11 cellular contexts compared by ENCODE assay signal in genomic region chr21:44919111-44919912, GRCh38. TPM values are rescaled to one million over a fixed set of nuclear protein-coding genes. Genes with fewer than 3 reads are reported as not detected.
DNase-seq lines count a peak whose midpoint lies in the region; ATAC-seq and TF ChIP-seq lines count a peak whose summit lies in the region.
"Had no signal": no experiment of that assay in that cellular context is flagged by ENCODE, and none has a peak within 500 bp of the region (broad histone marks: within the 10 kb centered on the region; RNA-seq: fewer than 3 reads in every experiment).

No MANE protein-coding gene starts in this region.

- 52 to 75% methylated on average over 10 to 13 of the region's 26 CpGs for WGBS in mesodermal cell (ENCODE audit: insufficient coverage in 2 of 2), 2 experiments

- peak overlapping the region; percentile 32 for H3K27ac Mint-ChIP-seq in activated T-cell treated with anti-CD3 and anti-CD28 coated beads, Interleukin-2, amount 50 U/mL, for 72 hours

- no peaks in the 10 kb centered on the region for H3K9me3 Mint-ChIP-seq in activated T-cell treated with anti-CD3 and anti-CD28 coated beads, Interleukin-2, amount 50 U/mL, for 72 hours

- H3K36me3 Mint-ChIP-seq in activated T-cell treated with anti-CD3 and anti-CD28 coated beads, Interleukin-2, amount 50 U/mL, for 72 hours (ENCODE audit: insufficient read depth in 2 of 2), result peaks cover 7% of the 10 kb centered on the region in 2 donors

- H3K4me1 ChIP-seq in mesodermal cell (ENCODE audit: control insufficient read depth, insufficient read depth, low read length, poor library complexity, severe bottlenecking), result peaks cover 11% of the 10 kb centered on the region

- H3K36me3 ChIP-seq in mesodermal cell (ENCODE audit: control insufficient read depth, insufficient read depth, low read length) (no peaks in the 10 kb centered on the region), brain microvascular endothelial cell (replicated peaks) (no peaks in the 10 kb centered on the region)

- H3K27me3 Mint-ChIP-seq in activated T-cell treated with anti-CD3 and anti-CD28 coated beads, Interleukin-2, amount 50 U/mL, for 72 hours (ENCODE audit: low read depth), result no peaks in the 10 kb centered on the region

- in situ Hi-C loops in brain microvascular endothelial cell (cut with HindIII; ENCODE audit: low pct_ligation_motif_present, low sequenced_read_pairs), result no loop called here

- peak overlapping the region; percentile 81 for H3K4me3 ChIP-seq in GM12875 (ENCODE audit: low read depth, low read length)
- peak overlapping the region; percentile 2 for H3K4me3 ChIP-seq in mesodermal cell (ENCODE audit: extremely low read depth, insufficient read depth, low read length, poor library complexity, severe bottlenecking)
- no peak overlapping the region for H3K4me3 ChIP-seq in brain microvascular endothelial cell (ENCODE audit: low read depth, low read length)

- H3K27ac ChIP-seq in mesodermal cell (ENCODE audit: low read depth, low read length, severe bottlenecking) (no peak overlapping the region), brain microvascular endothelial cell (no peak overlapping the region)

- H3K4me1 Mint-ChIP-seq in activated T-cell treated with anti-CD3 and anti-CD28 coated beads, Interleukin-2, amount 50 U/mL, for 72 hours (ENCODE audit: low read depth), result peaks cover 86% of the 10 kb centered on the region

- DNase-seq in AML-193 (lab: John Stamatoyannopoulos, UW) (peak; percentile 61 to 69), brain microvascular endothelial cell (no peak)
- DNase-seq in activated T-cell treated with anti-CD3 and anti-CD28 coated beads, Interleukin-2, amount 50 U/mL, for 72 hours, result peak; percentile 42 to 55
- DNase-seq: central memory CD4-positive, alpha-beta T cell; EL; stimulated activated naive CD4-positive, alpha-beta T cell treated with Interleukin-2 at 50 U/mL for 16 hours had no signal

- TF ChIP-seq CTCF in GM12875 (IDR thresholded peaks at IDR 0.05; ENCODE audit: borderline replicate concordance, insufficient read depth, low read depth, low read length) (no peak), brain microvascular endothelial cell (IDR thresholded peaks at IDR 0.05; ENCODE audit: low read depth, low read length, missing control alignments) (no peak)

- no peaks in the 10 kb centered on the region for H3K9me3 ChIP-seq in mesodermal cell (ENCODE audit: control insufficient read depth, low read length)

- peak overlapping the region; percentile 87 to 100 for H3K4me3 Mint-ChIP-seq in activated T-cell treated with anti-CD3 and anti-CD28 coated beads, Interleukin-2, amount 50 U/mL, for 72 hours

- H3K27me3 ChIP-seq in brain microvascular endothelial cell (replicated peaks), result peaks cover 64% of the 10 kb centered on the region

- peak; percentile 21 to 41 for ATAC-seq in activated T-cell treated with anti-CD3 and anti-CD28 coated beads, Interleukin-2, amount 50 U/mL, for 72 hours (replicated peaks in 1 of 2)
- no peak for ATAC-seq in GM18498 (IDR thresholded peaks at IDR 0.05; ENCODE audit: unreplicated experiment)
- ATAC-seq in HG03139 (IDR thresholded peaks at IDR 0.05; ENCODE audit: unreplicated experiment), result no peak
- no peak for ATAC-seq in HG03432 (IDR thresholded peaks at IDR 0.05; ENCODE audit: unreplicated experiment)

RNA-seq across cellular contexts. Expression of gene ITGB2, which starts 1.4 kb away (rescaled TPM):
- total RNA-seq in activated T-cell treated with anti-CD3 and anti-CD28 coated beads, Interleukin-2, amount 50 U/mL, for 72 hours, result 100 to 1,000 TPM; 248 to 287 TPM
- 2.4 TPM for polyA plus RNA-seq in mesodermal cell (2013, experiment 1 of 2)
- polyA plus RNA-seq in mesodermal cell (2013, experiment 2 of 2), result 1.5 TPM

RNA-seq across cellular contexts. Expression of gene SLX9, which starts 20.5 kb away (rescaled TPM):
- 10 to 100 TPM; 38.7 to 48.9 TPM for total RNA-seq in activated T-cell treated with anti-CD3 and anti-CD28 coated beads, Interleukin-2, amount 50 U/mL, for 72 hours
- 27.2 TPM for polyA plus RNA-seq in mesodermal cell (2013, experiment 1 of 2)
- 23.0 TPM for polyA plus RNA-seq in mesodermal cell (2013, experiment 2 of 2)

RNA-seq across cellular contexts. Expression of gene PTTG1IP, which starts 45.8 kb away (rescaled TPM):
- total RNA-seq in activated T-cell treated with anti-CD3 and anti-CD28 coated beads, Interleukin-2, amount 50 U/mL, for 72 hours, result 10 to 100 TPM; 63.9 to 70.5 TPM
- polyA plus RNA-seq in mesodermal cell (2013, experiment 1 of 2), result 463 TPM
- polyA plus RNA-seq in mesodermal cell (2013, experiment 2 of 2), result 473 TPM

Comparison
In these comparisons a context has a peak if more than half of its experiments do, and no peak if none do; other contexts are left out.
1. ATAC-seq: peak in activated T-cell treated with anti-CD3 and anti-CD28 coated beads, Interleukin-2, amount 50 U/mL, for 72 hours (2 of 2); none in GM18498 (single experiment), HG03139 (single experiment) and HG03432 (single experiment).